In the genomic region with DNA sequence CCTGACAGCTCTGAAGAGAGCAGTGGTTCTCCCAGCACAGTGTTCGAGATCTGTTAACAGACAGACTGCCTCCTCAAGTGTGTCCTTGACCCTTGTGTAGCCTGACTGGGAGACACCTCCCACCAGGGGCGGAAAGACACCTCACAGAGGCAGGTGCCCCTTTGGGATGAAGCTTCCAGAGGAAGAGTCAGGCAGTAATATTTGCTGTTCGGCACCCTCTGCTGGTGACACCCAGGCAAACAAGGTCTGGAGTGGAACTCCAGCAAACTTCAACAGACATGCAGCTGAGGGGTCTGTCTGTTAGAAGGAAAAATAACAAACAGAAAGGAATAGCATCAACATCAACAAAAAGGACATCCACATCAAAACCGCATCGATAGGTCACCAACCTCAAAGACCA, we compare ENCODE assay signal across 3 cellular contexts.
TF ChIP-seq lines count a peak whose summit lies in the region.

No MANE protein-coding gene starts in this region.

TF ChIP-seq in liver, 16 proteins besides CTCF, POLR2A, EP300 and RAD21:
- no peak for TF ChIP-seq TAF1 (conservative IDR thresholded peaks at IDR 0.05)
- TF ChIP-seq RXRA (IDR thresholded peaks at IDR 0.05) = no peak
- TF ChIP-seq, protein P1, sequence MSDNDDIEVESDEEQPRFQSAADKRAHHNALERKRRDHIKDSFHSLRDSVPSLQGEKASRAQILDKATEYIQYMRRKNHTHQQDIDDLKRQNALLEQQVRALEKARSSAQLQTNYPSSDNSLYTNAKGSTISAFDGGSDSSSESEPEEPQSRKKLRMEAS (IDR thresholded peaks at IDR 0.05) = no peak
- no peak for TF ChIP-seq FOXA1 (IDR thresholded peaks at IDR 0.05)
- TF ChIP-seq, protein P2, sequence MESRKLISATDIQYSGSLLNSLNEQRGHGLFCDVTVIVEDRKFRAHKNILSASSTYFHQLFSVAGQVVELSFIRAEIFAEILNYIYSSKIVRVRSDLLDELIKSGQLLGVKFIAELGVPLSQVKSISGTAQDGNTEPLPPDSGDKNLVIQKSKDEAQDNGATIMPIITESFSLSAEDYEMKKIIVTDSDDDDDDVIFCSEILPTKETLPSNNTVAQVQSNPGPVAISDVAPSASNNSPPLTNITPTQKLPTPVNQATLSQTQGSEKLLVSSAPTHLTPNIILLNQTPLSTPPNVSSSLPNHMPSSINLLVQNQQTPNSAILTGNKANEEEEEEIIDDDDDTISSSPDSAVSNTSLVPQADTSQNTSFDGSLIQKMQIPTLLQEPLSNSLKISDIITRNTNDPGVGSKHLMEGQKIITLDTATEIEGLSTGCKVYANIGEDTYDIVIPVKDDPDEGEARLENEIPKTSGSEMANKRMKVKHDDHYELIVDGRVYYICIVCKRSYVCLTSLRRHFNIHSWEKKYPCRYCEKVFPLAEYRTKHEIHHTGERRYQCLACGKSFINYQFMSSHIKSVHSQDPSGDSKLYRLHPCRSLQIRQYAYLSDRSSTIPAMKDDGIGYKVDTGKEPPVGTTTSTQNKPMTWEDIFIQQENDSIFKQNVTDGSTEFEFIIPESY (IDR thresholded peaks at IDR 0.05) = no peak
- TF ChIP-seq GABPA (IDR thresholded peaks at IDR 0.05 in 1 of 2, conservative IDR thresholded peaks at IDR 0.05 in 1 of 2) = no peak
- no peak for TF ChIP-seq YY1 (IDR thresholded peaks at IDR 0.05)
- TF ChIP-seq, protein P3, sequence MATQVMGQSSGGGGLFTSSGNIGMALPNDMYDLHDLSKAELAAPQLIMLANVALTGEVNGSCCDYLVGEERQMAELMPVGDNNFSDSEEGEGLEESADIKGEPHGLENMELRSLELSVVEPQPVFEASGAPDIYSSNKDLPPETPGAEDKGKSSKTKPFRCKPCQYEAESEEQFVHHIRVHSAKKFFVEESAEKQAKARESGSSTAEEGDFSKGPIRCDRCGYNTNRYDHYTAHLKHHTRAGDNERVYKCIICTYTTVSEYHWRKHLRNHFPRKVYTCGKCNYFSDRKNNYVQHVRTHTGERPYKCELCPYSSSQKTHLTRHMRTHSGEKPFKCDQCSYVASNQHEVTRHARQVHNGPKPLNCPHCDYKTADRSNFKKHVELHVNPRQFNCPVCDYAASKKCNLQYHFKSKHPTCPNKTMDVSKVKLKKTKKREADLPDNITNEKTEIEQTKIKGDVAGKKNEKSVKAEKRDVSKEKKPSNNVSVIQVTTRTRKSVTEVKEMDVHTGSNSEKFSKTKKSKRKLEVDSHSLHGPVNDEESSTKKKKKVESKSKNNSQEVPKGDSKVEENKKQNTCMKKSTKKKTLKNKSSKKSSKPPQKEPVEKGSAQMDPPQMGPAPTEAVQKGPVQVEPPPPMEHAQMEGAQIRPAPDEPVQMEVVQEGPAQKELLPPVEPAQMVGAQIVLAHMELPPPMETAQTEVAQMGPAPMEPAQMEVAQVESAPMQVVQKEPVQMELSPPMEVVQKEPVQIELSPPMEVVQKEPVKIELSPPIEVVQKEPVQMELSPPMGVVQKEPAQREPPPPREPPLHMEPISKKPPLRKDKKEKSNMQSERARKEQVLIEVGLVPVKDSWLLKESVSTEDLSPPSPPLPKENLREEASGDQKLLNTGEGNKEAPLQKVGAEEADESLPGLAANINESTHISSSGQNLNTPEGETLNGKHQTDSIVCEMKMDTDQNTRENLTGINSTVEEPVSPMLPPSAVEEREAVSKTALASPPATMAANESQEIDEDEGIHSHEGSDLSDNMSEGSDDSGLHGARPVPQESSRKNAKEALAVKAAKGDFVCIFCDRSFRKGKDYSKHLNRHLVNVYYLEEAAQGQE (IDR thresholded peaks at IDR 0.05) = no peak
- no peak for TF ChIP-seq HNF4A (conservative IDR thresholded peaks at IDR 0.05)
- TF ChIP-seq SP1 (IDR thresholded peaks at IDR 0.05) = no peak
- TF ChIP-seq HNF4G (IDR thresholded peaks at IDR 0.05) = no peak

TF ChIP-seq in HepG2, 621 proteins besides CTCF, POLR2A, EP300 and RAD21 (continues in another document):
- TF ChIP-seq, protein P4, sequence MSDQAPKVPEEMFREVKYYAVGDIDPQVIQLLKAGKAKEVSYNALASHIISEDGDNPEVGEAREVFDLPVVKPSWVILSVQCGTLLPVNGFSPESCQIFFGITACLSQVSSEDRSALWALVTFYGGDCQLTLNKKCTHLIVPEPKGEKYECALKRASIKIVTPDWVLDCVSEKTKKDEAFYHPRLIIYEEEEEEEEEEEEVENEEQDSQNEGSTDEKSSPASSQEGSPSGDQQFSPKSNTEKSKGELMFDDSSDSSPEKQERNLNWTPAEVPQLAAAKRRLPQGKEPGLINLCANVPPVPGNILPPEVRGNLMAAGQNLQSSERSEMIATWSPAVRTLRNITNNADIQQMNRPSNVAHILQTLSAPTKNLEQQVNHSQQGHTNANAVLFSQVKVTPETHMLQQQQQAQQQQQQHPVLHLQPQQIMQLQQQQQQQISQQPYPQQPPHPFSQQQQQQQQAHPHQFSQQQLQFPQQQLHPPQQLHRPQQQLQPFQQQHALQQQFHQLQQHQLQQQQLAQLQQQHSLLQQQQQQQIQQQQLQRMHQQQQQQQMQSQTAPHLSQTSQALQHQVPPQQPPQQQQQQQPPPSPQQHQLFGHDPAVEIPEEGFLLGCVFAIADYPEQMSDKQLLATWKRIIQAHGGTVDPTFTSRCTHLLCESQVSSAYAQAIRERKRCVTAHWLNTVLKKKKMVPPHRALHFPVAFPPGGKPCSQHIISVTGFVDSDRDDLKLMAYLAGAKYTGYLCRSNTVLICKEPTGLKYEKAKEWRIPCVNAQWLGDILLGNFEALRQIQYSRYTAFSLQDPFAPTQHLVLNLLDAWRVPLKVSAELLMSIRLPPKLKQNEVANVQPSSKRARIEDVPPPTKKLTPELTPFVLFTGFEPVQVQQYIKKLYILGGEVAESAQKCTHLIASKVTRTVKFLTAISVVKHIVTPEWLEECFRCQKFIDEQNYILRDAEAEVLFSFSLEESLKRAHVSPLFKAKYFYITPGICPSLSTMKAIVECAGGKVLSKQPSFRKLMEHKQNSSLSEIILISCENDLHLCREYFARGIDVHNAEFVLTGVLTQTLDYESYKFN (CRISPR knock-in tag; conservative IDR thresholded peaks at IDR 0.05) = no peak
- TF ChIP-seq, protein P5, sequence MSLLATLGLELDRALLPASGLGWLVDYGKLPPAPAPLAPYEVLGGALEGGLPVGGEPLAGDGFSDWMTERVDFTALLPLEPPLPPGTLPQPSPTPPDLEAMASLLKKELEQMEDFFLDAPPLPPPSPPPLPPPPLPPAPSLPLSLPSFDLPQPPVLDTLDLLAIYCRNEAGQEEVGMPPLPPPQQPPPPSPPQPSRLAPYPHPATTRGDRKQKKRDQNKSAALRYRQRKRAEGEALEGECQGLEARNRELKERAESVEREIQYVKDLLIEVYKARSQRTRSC (CRISPR knock-in tag; IDR thresholded peaks at IDR 0.05; ENCODE audit: low read depth) = no peak
- TF ChIP-seq SP2 (CRISPR knock-in tag; IDR thresholded peaks at IDR 0.05) (no peak), ZNF761 (CRISPR knock-in tag; conservative IDR thresholded peaks at IDR 0.05) (no peak)
- TF ChIP-seq, protein P6, sequence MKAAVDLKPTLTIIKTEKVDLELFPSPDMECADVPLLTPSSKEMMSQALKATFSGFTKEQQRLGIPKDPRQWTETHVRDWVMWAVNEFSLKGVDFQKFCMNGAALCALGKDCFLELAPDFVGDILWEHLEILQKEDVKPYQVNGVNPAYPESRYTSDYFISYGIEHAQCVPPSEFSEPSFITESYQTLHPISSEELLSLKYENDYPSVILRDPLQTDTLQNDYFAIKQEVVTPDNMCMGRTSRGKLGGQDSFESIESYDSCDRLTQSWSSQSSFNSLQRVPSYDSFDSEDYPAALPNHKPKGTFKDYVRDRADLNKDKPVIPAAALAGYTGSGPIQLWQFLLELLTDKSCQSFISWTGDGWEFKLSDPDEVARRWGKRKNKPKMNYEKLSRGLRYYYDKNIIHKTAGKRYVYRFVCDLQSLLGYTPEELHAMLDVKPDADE (CRISPR knock-in tag; IDR thresholded peaks at IDR 0.05) = no peak
- TF ChIP-seq, protein P3 (IDR thresholded peaks at IDR 0.05; ENCODE audit: borderline replicate concordance in 1 of 2, low read depth in 1 of 2, low read length in 2 of 2) = no peak

TF ChIP-seq in GM23338, 12 proteins besides CTCF, POLR2A, EP300 and RAD21 (continues in another document):
- TF ChIP-seq CREB1 (CRISPR knock-in tag; IDR thresholded peaks at IDR 0.05; ENCODE audit: low read depth) = no peak
- TF ChIP-seq EZH2 (IDR thresholded peaks at IDR 0.05; ENCODE audit: low read depth, unreplicated experiment) = no peak
- TF ChIP-seq POLR2AphosphoS5 (IDR thresholded peaks at IDR 0.05; ENCODE audit: low read depth) = no peak
- no peak for TF ChIP-seq JUNB (IDR thresholded peaks at IDR 0.05; ENCODE audit: unreplicated experiment)
- TF ChIP-seq, protein P3 (IDR thresholded peaks at IDR 0.05; ENCODE audit: unreplicated experiment) = no peak
